In genomic region chr5:65334077-65334476, GRCh38 we compare ENCODE assay signal across 14 cellular contexts.
DNase-seq lines count a peak whose midpoint lies in the region; ATAC-seq and TF ChIP-seq lines count a peak whose summit lies in the region.
"Had no signal": no experiment of that assay in that cellular context is flagged by ENCODE, and none has a peak within 500 bp of the region (broad histone marks: within the 10 kb centered on the region; RNA-seq: fewer than 3 reads in every experiment).

No MANE protein-coding gene starts in this region.

- peaks cover 10% of the 10 kb centered on the region for H3K4me1 Mint-ChIP-seq in HFFc6 (ENCODE audit: low read depth)
- H3K4me1 Mint-ChIP-seq: memory B cell, T-helper 17 cell had no signal

- H3K36me3 Mint-ChIP-seq in HFFc6 (ENCODE audit: low read depth), result peaks cover 5% of the 10 kb centered on the region; the same call in 1 of the 2 replicates
- H3K36me3 Mint-ChIP-seq: memory B cell had no signal

- H3K9me3 Mint-ChIP-seq in HFFc6, result peaks cover under 1% of the 10 kb centered on the region
- H3K9me3 Mint-ChIP-seq: memory B cell had no signal

- H3K27me3 Mint-ChIP-seq in HFFc6 (ENCODE audit: insufficient read depth), result no peaks in the 10 kb centered on the region; the same call in 1 of the 2 replicates
- H3K27me3 Mint-ChIP-seq: memory B cell, progenitor cell of endocrine pancreas had no signal

- DNase-seq in D341Med (ENCODE audit: low spot score) (peak; percentile 17), NCI-H1105 (lab: John Stamatoyannopoulos, UW) (peak; percentile 69), NCI-H748 treated with DMSO at 0.1 percent for 48 hours (lab: John Stamatoyannopoulos, UW) (peak; percentile 85), foreskin keratinocyte (peak; percentile 35 to 48), HFFc6 (no peak)
- no peak for DNase-seq in activated CD4-positive, alpha-beta T cell treated with anti-CD3 and anti-CD28 coated beads for 1 hour
- no peak for DNase-seq in stimulated activated CD4-positive, alpha-beta T cell treated with anti-CD3 and anti-CD28 coated beads, Interleukin-15, amount 100 ng/mL, for 24 hours
- DNase-seq: activated CD8-positive, alpha-beta memory T cell treated with anti-CD3 and anti-CD28 coated beads for 24 hours; NCI-H526 treated with DMSO at 0.1 percent for 48 hours; substantia nigra; T-helper 17 cell had no signal

- ATAC-seq in foreskin keratinocyte (peak; percentile 75), HG03135 (IDR thresholded peaks at IDR 0.05; ENCODE audit: unreplicated experiment) (no peak)
- ATAC-seq: T-helper 17 cell had no signal

- no peaks in the 10 kb centered on the region for H3K4me1 ChIP-seq in foreskin keratinocyte

- TF ChIP-seq CTCF in foreskin keratinocyte (conservative IDR thresholded peaks at IDR 0.05) (no peak), HFFc6 (IDR thresholded peaks at IDR 0.05) (no peak)

- no peak overlapping the region for H3K27ac ChIP-seq in foreskin keratinocyte

- H3K27ac Mint-ChIP-seq in HFFc6, result no peak overlapping the region
- H3K27ac Mint-ChIP-seq: memory B cell, progenitor cell of endocrine pancreas, T-helper 17 cell had no signal

- no peak overlapping the region for H3K4me3 Mint-ChIP-seq in HFFc6
- H3K4me3 Mint-ChIP-seq: memory B cell, T-helper 17 cell had no signal

- H3K27me3 ChIP-seq in foreskin keratinocyte, result no peaks in the 10 kb centered on the region

Comparison
In these comparisons a context has a peak if more than half of its experiments do, and no peak if none do; other contexts are left out.
1. DNase-seq: peak in D341Med (single experiment), NCI-H1105 (single experiment), NCI-H748 treated with DMSO at 0.1 percent for 48 hours (single experiment) and foreskin keratinocyte (2 of 2); none in activated CD4-positive, alpha-beta T cell treated with anti-CD3 and anti-CD28 coated beads for 1 hour (single experiment), stimulated activated CD4-positive, alpha-beta T cell treated with anti-CD3 and anti-CD28 coated beads, Interleukin-15, amount 100 ng/mL, for 24 hours (single experiment) and HFFc6 (single experiment).